26 cellular contexts compared by ENCODE assay signal in genomic region chr2:229153946-229154345, GRCh38.
"Had no signal": no experiment of that assay in that cellular context is flagged by ENCODE, and none has a peak within 500 bp of the region (broad histone marks: within the 10 kb centered on the region; RNA-seq: fewer than 3 reads in every experiment).

No MANE protein-coding gene starts in this region.

- H3K4me1 Mint-ChIP-seq: activated B cell treated with CpG ODN at 0.5 μM for 24 hours; activated naive CD8-positive, alpha-beta T cell treated with anti-CD3 and anti-CD28 coated beads, Interleukin-2, amount 50 U/mL, for 24 hours; mesothelial cell of epicardium had no signal

- DNase-seq: activated B cell treated with CpG ODN at 0.5 μM for 24 hours; activated CD4-positive, alpha-beta T cell treated with anti-CD3 and anti-CD28 coated beads for 4 hours; activated CD4-positive, alpha-beta T cell treated with anti-CD3 and anti-CD28 coated beads, Interleukin-2, amount 50 U/mL, for 48 hours; activated effector memory CD4-positive, alpha-beta T cell treated with anti-CD3 and anti-CD28 coated beads, Interleukin-2, amount 50 U/mL, for 16 hours; activated naive CD4-positive, alpha-beta T cell treated with anti-CD3 and anti-CD28 coated beads, Interleukin-2, amount 50 U/mL, for 16 hours; activated naive CD8-positive, alpha-beta T cell treated with anti-CD3 and anti-CD28 coated beads, Interleukin-2, amount 50 U/mL, for 24 hours; body of pancreas; caudate nucleus; effector memory CD4-positive, alpha-beta T cell; foreskin melanocyte; left ventricle myocardium superior; mammary epithelial cell; pancreas; psoas muscle; stimulated activated CD4-positive, alpha-beta T cell treated with anti-CD3 and anti-CD28 coated beads, Interleukin-12 subunit alpha, Interleukin-12 subunit beta, amount 100 ng/mL, for 4 hours; stimulated activated CD4-positive, alpha-beta T cell treated with anti-CD3 and anti-CD28 coated beads, Interleukin-4, amount 100 ng/mL, for 4 hours; substantia nigra; T1000; thyroid gland had no signal

- H3K27me3 ChIP-seq: body of pancreas, pancreas, right atrium auricular region, thyroid gland had no signal

- H3K4me1 ChIP-seq: body of pancreas, pancreas, psoas muscle, right atrium auricular region, thyroid gland had no signal

- H3K27ac Mint-ChIP-seq: activated B cell treated with CpG ODN at 0.5 μM for 24 hours; activated naive CD8-positive, alpha-beta T cell treated with anti-CD3 and anti-CD28 coated beads, Interleukin-2, amount 50 U/mL, for 24 hours; mesothelial cell of epicardium; natural killer cell treated with Interleukin-12 subunit alpha and Interleukin-12 subunit beta and Interleukin-15 and Interleukin-18, amount 100 ng/mL, for 72 hours; stimulated activated naive CD8-positive, alpha-beta T cell treated with anti-CD3 and anti-CD28 coated beads, Interleukin-15, Interleukin-2, amounts not matched to agents 100 ng/mL and 50 ng/mL, for 24 hours; T-helper 1 cell treated with Interleukin-12 subunit alpha and Interleukin-12 subunit beta and Interleukin-4 antibody, amounts not matched to agents 30 μg/mL and 1 μg/mL, for 36 hours had no signal

- H3K9me3 ChIP-seq: body of pancreas, pancreas, psoas muscle, right atrium auricular region, thyroid gland had no signal

- H3K36me3 Mint-ChIP-seq: mesothelial cell of epicardium; natural killer cell treated with Interleukin-12 subunit alpha and Interleukin-12 subunit beta and Interleukin-15 and Interleukin-18, amount 100 ng/mL, for 72 hours had no signal

- H3K27ac ChIP-seq: body of pancreas, pancreas, psoas muscle, right atrium auricular region, thyroid gland had no signal

- H3K27me3 Mint-ChIP-seq: activated B cell treated with CpG ODN at 0.5 μM for 24 hours; activated naive CD8-positive, alpha-beta T cell treated with anti-CD3 and anti-CD28 coated beads, Interleukin-2, amount 50 U/mL, for 24 hours; natural killer cell treated with Interleukin-12 subunit alpha and Interleukin-12 subunit beta and Interleukin-15 and Interleukin-18, amount 100 ng/mL, for 72 hours; stimulated activated naive CD8-positive, alpha-beta T cell treated with anti-CD3 and anti-CD28 coated beads, Interleukin-15, Interleukin-2, amounts not matched to agents 100 ng/mL and 50 ng/mL, for 24 hours had no signal

- H3K36me3 ChIP-seq: pancreas, right atrium auricular region, thyroid gland had no signal

- FAIRE-seq: endothelial cell of umbilical vein, pancreas had no signal

- H3K9me3 Mint-ChIP-seq: activated B cell treated with CpG ODN at 0.5 μM for 24 hours; activated naive CD8-positive, alpha-beta T cell treated with anti-CD3 and anti-CD28 coated beads, Interleukin-2, amount 50 U/mL, for 24 hours; mesothelial cell of epicardium; natural killer cell treated with Interleukin-12 subunit alpha and Interleukin-12 subunit beta and Interleukin-15 and Interleukin-18, amount 100 ng/mL, for 72 hours; T-helper 1 cell treated with Interleukin-12 subunit alpha and Interleukin-12 subunit beta and Interleukin-4 antibody, amounts not matched to agents 30 μg/mL and 1 μg/mL, for 36 hours had no signal

- ATAC-seq: activated naive CD8-positive, alpha-beta T cell treated with anti-CD3 and anti-CD28 coated beads, Interleukin-2, amount 50 U/mL, for 24 hours; body of pancreas; esophagus mucosa; left ventricle myocardium superior; natural killer cell treated with Interleukin-12 subunit alpha and Interleukin-12 subunit beta and Interleukin-15 and Interleukin-18, amount 100 ng/mL, for 72 hours; pancreas; psoas muscle had no signal

- H3K4me3 ChIP-seq: body of pancreas, pancreas, psoas muscle, right atrium auricular region, thyroid gland had no signal

- H3K4me3 Mint-ChIP-seq: activated B cell treated with CpG ODN at 0.5 μM for 24 hours; activated naive CD8-positive, alpha-beta T cell treated with anti-CD3 and anti-CD28 coated beads, Interleukin-2, amount 50 U/mL, for 24 hours; mesothelial cell of epicardium; natural killer cell treated with Interleukin-12 subunit alpha and Interleukin-12 subunit beta and Interleukin-15 and Interleukin-18, amount 100 ng/mL, for 72 hours; stimulated activated naive CD8-positive, alpha-beta T cell treated with anti-CD3 and anti-CD28 coated beads, Interleukin-15, Interleukin-2, amounts not matched to agents 100 ng/mL and 50 ng/mL, for 24 hours; T-helper 1 cell treated with Interleukin-12 subunit alpha and Interleukin-12 subunit beta and Interleukin-4 antibody, amounts not matched to agents 30 μg/mL and 1 μg/mL, for 36 hours had no signal
